Comparison of ENCODE assay signal across 13 cellular contexts in the genomic region with DNA sequence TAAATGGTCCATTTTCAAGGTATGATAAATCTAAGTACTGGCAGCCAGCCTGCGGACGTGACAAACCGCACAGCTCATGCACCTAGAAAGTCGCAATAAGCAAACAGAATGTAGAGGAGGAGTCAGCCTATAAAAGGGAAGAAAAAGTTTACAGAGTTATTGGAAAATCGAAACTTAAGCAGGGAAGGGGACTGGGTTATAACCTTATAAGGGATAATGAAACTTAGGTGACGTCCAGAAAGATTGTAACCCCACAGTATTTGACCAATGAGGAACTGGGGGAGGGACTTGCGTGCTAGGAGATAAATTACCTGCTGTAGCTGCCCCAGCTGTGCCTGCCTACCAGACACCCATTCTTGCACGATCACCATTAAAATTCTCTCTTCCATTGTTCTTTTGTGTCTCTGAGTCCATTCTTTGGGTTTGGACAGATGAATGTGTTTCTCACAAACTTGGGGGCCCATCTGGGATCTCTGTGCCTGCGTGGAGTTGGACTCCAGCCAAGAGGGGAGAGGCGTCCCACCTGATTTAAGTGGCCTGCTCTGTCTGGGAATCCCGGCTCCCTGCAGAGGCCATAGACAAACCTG.
"Had no signal": no experiment of that assay in that cellular context is flagged by ENCODE, and none has a peak within 500 bp of the region (broad histone marks: within the 10 kb centered on the region; RNA-seq: fewer than 3 reads in every experiment).

No MANE protein-coding gene starts in this region.

- ATAC-seq: activated CD8-positive, alpha-beta T cell treated with anti-CD3 and anti-CD28 coated beads for 36 hours; activated naive CD8-positive, alpha-beta T cell treated with anti-CD3 and anti-CD28 coated beads, Interleukin-2, amount 50 U/mL, for 24 hours; left lung; upper lobe of right lung had no signal

- H3K9me3 ChIP-seq: ascending aorta, esophagus squamous epithelium, left lung, upper lobe of right lung had no signal

- H3K4me3 ChIP-seq: ascending aorta, cardiac muscle cell, esophagus squamous epithelium, left lung, upper lobe of right lung had no signal

- H3K36me3 ChIP-seq: ascending aorta, cardiac muscle cell, esophagus squamous epithelium, left lung, upper lobe of right lung had no signal

- H3K27ac ChIP-seq: ascending aorta, cardiac muscle cell, esophagus squamous epithelium, left lung, upper lobe of right lung had no signal

- DNase-seq: activated CD8-positive, alpha-beta memory T cell treated with anti-CD3 and anti-CD28 coated beads, Interleukin-2, amount 50 U/mL, for 4 hours; activated CD8-positive, alpha-beta T cell treated with anti-CD3 and anti-CD28 coated beads for 36 hours; activated naive CD4-positive, alpha-beta T cell; activated naive CD8-positive, alpha-beta T cell treated with anti-CD3 and anti-CD28 coated beads, Interleukin-2, amount 50 U/mL, for 24 hours; esophagus squamous epithelium; foreskin fibroblast; glutamatergic neuron; left lung; stimulated activated CD4-positive, alpha-beta T cell treated with anti-CD3 and anti-CD28 coated beads, Interleukin-4, amount 100 ng/mL, for 1 hour; T-helper 9 cell; upper lobe of right lung had no signal

- H3K27me3 ChIP-seq: ascending aorta, cardiac muscle cell, esophagus squamous epithelium, upper lobe of right lung had no signal

- H3K4me1 ChIP-seq: ascending aorta, esophagus squamous epithelium, left lung, upper lobe of right lung had no signal
